ENCODE assay signal across 15 cellular contexts in the genomic region with DNA sequence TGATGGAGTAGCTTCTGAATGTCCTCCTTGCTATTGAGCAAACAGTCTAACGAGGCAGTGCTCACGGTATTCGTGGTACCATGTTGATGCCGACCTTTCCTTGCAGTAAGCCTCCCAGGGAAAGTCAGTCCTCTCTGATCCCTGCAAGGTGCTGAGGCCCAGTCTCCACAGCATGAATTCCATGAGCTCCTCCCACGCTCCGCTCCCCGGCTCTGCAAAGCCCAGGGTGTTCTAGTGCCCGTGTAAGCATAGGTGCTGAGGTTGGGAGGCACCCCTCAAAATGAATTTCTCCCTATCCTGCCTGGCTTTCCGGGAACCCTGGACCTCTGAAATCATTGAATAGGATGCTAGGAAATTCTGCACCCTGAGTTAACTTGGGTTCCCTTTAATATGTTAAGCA.
DNase-seq lines count a peak whose midpoint lies in the region; ATAC-seq, FAIRE-seq and TF ChIP-seq lines count a peak whose summit lies in the region.
"Had no signal": no experiment of that assay in that cellular context is flagged by ENCODE, and none has a peak within 500 bp of the region (broad histone marks: within the 10 kb centered on the region; RNA-seq: fewer than 3 reads in every experiment).

No MANE protein-coding gene starts in this region.

- H3K4me3 ChIP-seq in H7 (ENCODE audit: insufficient read depth, low read depth, low read length) (no peak overlapping the region), kidney (ENCODE audit: low read length in 2 of 2) (no peak overlapping the region), spleen (no peak overlapping the region)
- H3K4me3 ChIP-seq: A549 had no signal

- no peaks in the 10 kb centered on the region for H3K36me3 ChIP-seq in H7 (replicated peaks; ENCODE audit: control insufficient read depth, insufficient read depth, low read length)
- no peaks in the 10 kb centered on the region for H3K36me3 ChIP-seq in kidney (ENCODE audit: control insufficient read depth in 1 of 2, insufficient read depth in 2 of 2, low read length in 2 of 2)
- H3K36me3 ChIP-seq in spleen: no peaks in the 10 kb centered on the region

- ATAC-seq in Right ventricle myocardium superior (ENCODE audit: poor library complexity) (no peak), Right ventricle myocardium inferior (no peak)
- ATAC-seq: A549; CD8-positive, alpha-beta T cell had no signal

- no peak overlapping the region for H3K9ac ChIP-seq in kidney (ENCODE audit: low read length in 2 of 2)

- DNase-seq in Right ventricle myocardium superior (peak; percentile 17), Right ventricle myocardium inferior (ENCODE audit: missing footprints) (no peak), H7 (peak; percentile 39), kidney (peak; percentile 34), spleen (peak; percentile 23), cerebellar nuclear complex (lab: John Stamatoyannopoulos, UW) (no peak), pons (ENCODE audit: low spot score) (no peak)
- DNase-seq: AML-193; Calu3; CD8-positive, alpha-beta T cell; GF-D8; GOT3; H9 had no signal

- intact Hi-C loops in Right ventricle myocardium superior (cut with DNase I): no loop called here
- intact Hi-C loops in Right ventricle myocardium inferior (cut with DNase I): no loop called here
- intact Hi-C loops in kidney (cut with DNase I): no loop called here
- intact Hi-C loops in spleen (cut with DNase I; ENCODE audit: low total_unique reads): no loop called here

- H3K9me3 ChIP-seq in kidney (ENCODE audit: control insufficient read depth in 1 of 2, low read length in 2 of 2) (no peaks in the 10 kb centered on the region), spleen (no peaks in the 10 kb centered on the region)
- H3K9me3 ChIP-seq: A549 had no signal

- no peak for TF ChIP-seq CTCF in kidney (IDR thresholded peaks at IDR 0.05; ENCODE audit: borderline replicate concordance, extremely low read depth, insufficient read depth)
- TF ChIP-seq CTCF in spleen (IDR thresholded peaks at IDR 0.05 in 8 of 11, conservative IDR thresholded peaks at IDR 0.05 in 3 of 11): no peak

- H3K4me1 ChIP-seq in kidney (ENCODE audit: control insufficient read depth in 1 of 2, insufficient read depth in 1 of 2, low read depth in 1 of 2, low read length in 2 of 2) (no peaks in the 10 kb centered on the region), spleen (no peaks in the 10 kb centered on the region)
- H3K4me1 ChIP-seq: A549 had no signal

- TF ChIP-seq POLR2A in spleen (IDR thresholded peaks at IDR 0.05): no peak

- WGBS in spleen, 5 donors: 64 to 86% (median 77%) methylated on average over 9 of the region's 9 CpGs

- H3K27ac ChIP-seq in kidney (ENCODE audit: low read depth in 2 of 2, low read length in 2 of 2) (no peak overlapping the region), spleen (no peak overlapping the region)
- H3K27ac ChIP-seq: 22Rv1, A549 had no signal

- no peak for FAIRE-seq in kidney (lab: Jason Lieb, UNC)
- FAIRE-seq: A549 had no signal

- no peaks in the 10 kb centered on the region for H3K27me3 ChIP-seq in H7 (ENCODE audit: control insufficient read depth, insufficient read depth, low read length)
- H3K27me3 ChIP-seq in spleen (replicated peaks in 1 of 7): peaks cover 0 to 3% (median 0%) of the 10 kb centered on the region in 7 donors

Comparison
In these comparisons a context has a peak if more than half of its experiments do, and no peak if none do; other contexts are left out.
1. DNase-seq: peak in Right ventricle myocardium superior (single experiment), H7 (single experiment), kidney (single experiment) and spleen (single experiment); none in Right ventricle myocardium inferior (single experiment), cerebellar nuclear complex (0 of 2) and pons (single experiment).